ENCODE assay signal across 23 cellular contexts in the genomic region with DNA sequence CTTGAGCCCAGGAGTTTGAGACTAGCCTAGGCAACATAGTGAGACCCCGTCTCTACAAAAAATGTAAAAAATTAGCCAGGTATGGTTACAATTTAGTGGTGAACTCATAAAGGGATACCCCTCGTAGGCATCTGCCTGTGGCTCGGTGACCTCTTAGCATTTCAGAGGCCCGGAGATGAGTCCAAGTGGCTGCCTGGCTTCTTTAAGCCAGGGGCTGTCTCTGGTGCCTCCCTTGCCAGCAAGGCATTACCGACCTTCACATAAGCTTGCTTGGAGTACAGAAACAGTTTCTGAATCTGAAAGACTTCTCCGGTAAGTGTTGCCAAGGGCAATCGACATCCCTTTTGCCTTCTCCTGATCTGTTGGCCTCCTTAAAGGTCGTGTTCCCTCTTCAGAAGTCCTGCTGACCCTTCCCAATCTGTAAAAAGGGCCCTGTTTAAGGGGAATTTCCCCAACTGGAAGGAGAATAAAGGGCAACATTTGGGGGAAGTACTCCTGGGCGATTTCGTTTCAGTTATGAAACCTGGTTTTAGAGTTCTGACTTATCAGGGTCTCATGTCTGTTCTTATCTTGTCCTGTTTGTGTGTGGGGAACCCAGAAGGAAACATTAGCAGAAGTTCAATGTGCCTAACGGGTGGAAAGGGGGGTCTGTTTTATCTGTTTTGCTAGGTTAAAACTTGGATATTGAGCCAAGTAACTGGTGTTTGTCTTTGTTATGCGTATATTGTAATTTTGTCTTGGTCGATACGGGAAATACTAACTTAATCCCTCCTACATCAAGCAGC.
"Had no signal": no experiment of that assay in that cellular context is flagged by ENCODE, and none has a peak within 500 bp of the region (broad histone marks: within the 10 kb centered on the region; RNA-seq: fewer than 3 reads in every experiment).

No MANE protein-coding gene starts in this region.

- H3K4me1 Mint-ChIP-seq: activated naive CD8-positive, alpha-beta T cell treated with anti-CD3 and anti-CD28 coated beads, Interleukin-2, amount 10 ng/mL, durations not matched to agents 7 days and 5 days; T-helper 17 cell had no signal

- H3K27me3 Mint-ChIP-seq: activated CD8-positive, alpha-beta T cell treated with anti-CD3 and anti-CD28 coated beads for 36 hours; activated naive CD8-positive, alpha-beta T cell treated with anti-CD3 and anti-CD28 coated beads, Interleukin-2, amount 10 ng/mL, durations not matched to agents 7 days and 5 days; T-helper 17 cell had no signal

- H3K4me1 ChIP-seq: adrenal gland, breast epithelium had no signal

- H3K36me3 ChIP-seq: breast epithelium, MG63 had no signal

- H3K27ac ChIP-seq: adrenal gland, breast epithelium had no signal

- H3K4me3 ChIP-seq: adrenal gland, breast epithelium, MG63 had no signal

- H3K27me3 ChIP-seq: adrenal gland, breast epithelium, MG63 had no signal

- H3K4me3 Mint-ChIP-seq: activated CD8-positive, alpha-beta T cell treated with anti-CD3 and anti-CD28 coated beads for 36 hours; activated naive CD8-positive, alpha-beta T cell treated with anti-CD3 and anti-CD28 coated beads, Interleukin-2, amount 10 ng/mL, durations not matched to agents 7 days and 5 days; T-helper 17 cell had no signal

- H3K9me3 ChIP-seq: adrenal gland, breast epithelium, MG63 had no signal

- DNase-seq: activated CD4-positive, alpha-beta T cell treated with anti-CD3 and anti-CD28 coated beads for 4 hours; activated CD8-positive, alpha-beta memory T cell treated with anti-CD3 and anti-CD28 coated beads, Interleukin-2, amount 50 U/mL, for 4 hours; activated CD8-positive, alpha-beta T cell treated with anti-CD3 and anti-CD28 coated beads for 36 hours; activated naive CD4-positive, alpha-beta T cell treated with anti-CD3 and anti-CD28 coated beads, Interleukin-2, amount 50 U/mL, for 16 hours; activated naive CD8-positive, alpha-beta T cell treated with anti-CD3 and anti-CD28 coated beads, Interleukin-2, amount 10 ng/mL, durations not matched to agents 7 days and 5 days; adrenal gland; anterior cingulate cortex; caudate nucleus; MG63; MV-4-11; NCI-H1105 treated with DMSO at 0.1 percent for 48 hours; NCI-H1436 treated with DMSO at 0.1 percent for 48 hours; NCI-H187 treated with DMSO at 0.1 percent for 48 hours; NCI-H2081 treated with DMSO at 0.1 percent for 48 hours; NCI-H446; NCI-H524; RPMI8226; SHP77 treated with DMSO at 0.1 percent for 48 hours; T-helper 17 cell; T-helper 9 cell had no signal

- H3K9me3 Mint-ChIP-seq: activated CD8-positive, alpha-beta T cell treated with anti-CD3 and anti-CD28 coated beads for 36 hours; activated naive CD8-positive, alpha-beta T cell treated with anti-CD3 and anti-CD28 coated beads, Interleukin-2, amount 10 ng/mL, durations not matched to agents 7 days and 5 days had no signal

- H3K27ac Mint-ChIP-seq: activated CD8-positive, alpha-beta T cell treated with anti-CD3 and anti-CD28 coated beads for 36 hours; activated naive CD8-positive, alpha-beta T cell treated with anti-CD3 and anti-CD28 coated beads, Interleukin-2, amount 10 ng/mL, durations not matched to agents 7 days and 5 days; T-helper 17 cell had no signal

- ATAC-seq: activated CD4-positive, CD25-positive, alpha-beta regulatory T cell treated with anti-CD3 and anti-CD28 coated beads, Interleukin-2, amount 50 U/mL, for 24 hours; activated CD8-positive, alpha-beta T cell treated with anti-CD3 and anti-CD28 coated beads for 36 hours; Panc1; T-helper 17 cell had no signal
